8 cellular contexts compared by ENCODE assay signal in the genomic region with DNA sequence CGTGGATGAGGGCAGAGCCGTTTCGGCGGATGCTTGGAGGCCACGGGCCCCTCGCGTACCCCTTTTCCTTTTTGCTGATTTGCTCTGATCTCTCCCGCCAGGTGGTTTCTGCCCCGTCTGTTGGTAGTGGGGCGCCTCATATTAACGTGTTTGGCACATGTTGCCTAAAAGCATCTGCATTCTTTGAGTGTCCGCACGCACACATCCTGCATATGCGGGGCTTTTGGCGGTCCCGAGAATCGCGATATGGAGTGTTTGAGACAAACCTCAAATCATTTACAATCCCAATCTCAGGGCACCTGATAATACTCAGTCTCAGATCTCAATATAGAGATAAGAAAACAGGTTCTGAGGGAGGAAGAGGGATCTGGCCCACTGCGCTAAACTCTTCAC. TPM values are rescaled to one million over a fixed set of nuclear protein-coding genes. Genes with fewer than 3 reads are reported as not detected.
A peak's percentile ranks its signal among the peaks of the same experiment; 100 is the strongest.
DNase-seq lines count a peak whose midpoint lies in the region; ATAC-seq, FAIRE-seq and TF ChIP-seq lines count a peak whose summit lies in the region.

No MANE protein-coding gene starts in this region.

- peaks cover 58% of the 10 kb centered on the region for H3K79me2 ChIP-seq in GM12878 (ENCODE audit: control insufficient read depth, insufficient read depth, low read length)

- under 1% methylated on average over 15 of the region's 19 CpGs for WGBS in GM12878 (ENCODE audit: insufficient coverage, insufficient replicate concordance, low lambda C conversion rate, missing lambda C conversion rate)
- 0% methylated on average over 1 to 19 of the region's 19 CpGs for WGBS in transverse colon (ENCODE audit: low coverage in 1 of 2), 2 donors

- peak overlapping the region; percentile 94 for H3K4me2 ChIP-seq in GM12878 (ENCODE audit: control insufficient read depth, insufficient read depth)

- no peak for FAIRE-seq in GM12878 (lab: Jason Lieb, UNC)

- peaks cover 2 to 21% of the 10 kb centered on the region in 2 experiments; a peak in 3 of 4 replicates for H3K36me3 ChIP-seq in GM12878 (ENCODE audit: control insufficient read depth in 2 of 2, insufficient read depth in 2 of 2, low read length in 1 of 2)
- H3K36me3 ChIP-seq in lower lobe of right lung: peaks cover 30% of the 10 kb centered on the region
- peaks cover 0 to 6% (median 0%) of the 10 kb centered on the region in 4 donors for H3K36me3 ChIP-seq in transverse colon

- TF ChIP-seq EP300 in GM12878 (IDR thresholded peaks at IDR 0.05; ENCODE audit: borderline replicate concordance in 1 of 2, control insufficient read depth in 1 of 2, low read depth in 2 of 2, low read length in 2 of 2) (no peak), transverse colon (IDR thresholded peaks at IDR 0.05; ENCODE audit: low read depth) (no peak)

- H3K27me3 ChIP-seq in GM12878 (replicated peaks in 1 of 2; ENCODE audit: control insufficient read depth in 2 of 2, insufficient read depth in 2 of 2, low read length in 1 of 2) (no peaks in the 10 kb centered on the region), lower lobe of right lung (ENCODE audit: low read depth) (no peaks in the 10 kb centered on the region), transverse colon (no peaks in the 10 kb centered on the region)

- H3K9me3 ChIP-seq in GM12878 (replicated peaks; ENCODE audit: control insufficient read depth, insufficient read depth, low read length): no peaks in the 10 kb centered on the region
- H3K9me3 ChIP-seq in lower lobe of right lung: no peaks in the 10 kb centered on the region
- no peaks in the 10 kb centered on the region for H3K9me3 ChIP-seq in transverse colon

- H3K27ac ChIP-seq in GM12878 (ENCODE audit: control insufficient read depth, insufficient read depth) (peak overlapping the region; percentile 100), lower lobe of right lung (peak overlapping the region; percentile 98), transverse colon (peak overlapping the region; percentile 93 to 100 (median 99))

- peaks cover 7 to 8% of the 10 kb centered on the region in 2 donors for H3K36me3 Mint-ChIP-seq in activated T-cell treated with anti-CD3 and anti-CD28 coated beads, Interleukin-2, amount 50 U/mL, for 72 hours (ENCODE audit: insufficient read depth in 2 of 2)

- in situ Hi-C loops in GM12878 (cut with MboI) (loop anchor here (10.0 to 25.0 kb wide), 2 partner anchors 1191 to 1518 kb away; partner anchors contain the start of genes CNOT3 and LENG9), transverse colon (cut with MboI; ENCODE audit: low pct_ligation_motif_present in 1 of 4, low pct_unique_long_range_greater_than_20kb in 1 of 4, low sequenced_read_pairs in 3 of 4) (no loop called here)

- H3K4me1 Mint-ChIP-seq in activated T-cell treated with anti-CD3 and anti-CD28 coated beads, Interleukin-2, amount 50 U/mL, for 72 hours (ENCODE audit: low read depth): peaks cover 49% of the 10 kb centered on the region

- no peak for DNase-seq in activated T-cell treated with anti-CD3 and anti-CD28 coated beads, Interleukin-2, amount 50 U/mL, for 72 hours
- no peak for DNase-seq in activated T-cell treated with anti-CD3 and anti-CD28 coated beads, Interleukin-2, amount 50 U/mL, for 1 hour
- DNase-seq in GM12878 (ENCODE audit: low read depth, low spot score): no peak
- DNase-seq in lower lobe of right lung: no peak
- no peak for DNase-seq in transverse colon
- no peak for DNase-seq in activated CD4-positive, CD25-positive, alpha-beta regulatory T cell treated with anti-CD3 and anti-CD28 coated beads, Interleukin-2, amount 50 U/mL, for 72 hours
- DNase-seq in iPS-NIHi11 (ENCODE audit: low spot score): no peak
- no peak for DNase-seq in SK-N-DZ (ENCODE audit: low spot score)

- H4K20me1 ChIP-seq in GM12878 (ENCODE audit: control insufficient read depth, insufficient read depth): peaks cover 11% of the 10 kb centered on the region

- BruUV-seq in GM12878 (replicated peaks; lab: Mats Ljungman, UMichigan): TSS peak; percentile 67

- H3K27ac Mint-ChIP-seq in activated T-cell treated with anti-CD3 and anti-CD28 coated beads, Interleukin-2, amount 50 U/mL, for 72 hours: peak overlapping the region; percentile 98

- H3K27me3 Mint-ChIP-seq in activated T-cell treated with anti-CD3 and anti-CD28 coated beads, Interleukin-2, amount 50 U/mL, for 72 hours (ENCODE audit: low read depth): no peaks in the 10 kb centered on the region

- peak overlapping the region; percentile 19 for H2AFZ ChIP-seq in GM12878 (ENCODE audit: control insufficient read depth, low read depth, low read length)

- H3K4me3 ChIP-seq in GM12878 (peak overlapping the region; percentile 94), lower lobe of right lung (peak overlapping the region; percentile 95), transverse colon (peak overlapping the region; percentile 66 to 96 (median 92))

- H3K4me1 ChIP-seq in GM12878 (ENCODE audit: control insufficient read depth, insufficient read depth, low read length) (peaks cover 12% of the 10 kb centered on the region), lower lobe of right lung (peaks cover 49% of the 10 kb centered on the region), transverse colon (peaks cover 32 to 49% (median 41%) of the 10 kb centered on the region in 4 donors)

- TF ChIP-seq POLR2A in GM12878 (IDR thresholded peaks at IDR 0.05; ENCODE audit: low read depth, low read length): no peak
- no peak for TF ChIP-seq POLR2A in transverse colon (IDR thresholded peaks at IDR 0.05)

- TF ChIP-seq RAD21 in GM12878 (IDR thresholded peaks at IDR 0.05; ENCODE audit: insufficient read depth, low read depth, low read length): no peak

- intact Hi-C loops in GM12878 (cut with micrococcal nuclease; ENCODE audit: unreplicated experiment) (loop anchor here (2.0 kb wide), 1 partner anchor 23 kb away; no protein-coding TSS in a partner anchor), lower lobe of right lung (cut with DNase I) (no loop called here), transverse colon (cut with DNase I; ENCODE audit: low total_unique reads) (loop anchor here (10.0 kb wide), 1 partner anchor 271 kb away; the partner anchor contains the start of genes RPL28 and TMEM238)

- H3K9ac ChIP-seq in GM12878 (ENCODE audit: control insufficient read depth, insufficient read depth, low read length): peak overlapping the region; percentile 98

- no peak for ATAC-seq in activated T-cell treated with anti-CD3 and anti-CD28 coated beads, Interleukin-2, amount 50 U/mL, for 72 hours (replicated peaks in 1 of 2)
- ATAC-seq in GM12878 (no peak), lower lobe of right lung (no peak)

- TF ChIP-seq CTCF in GM12878 (IDR thresholded peaks at IDR 0.05 in 2 of 3, conservative IDR thresholded peaks at IDR 0.05 in 1 of 3; ENCODE audit: control insufficient read depth in 2 of 3, extremely low read depth in 1 of 3, insufficient read depth in 1 of 3, low read depth in 3 of 3, low read length in 3 of 3): no peak
- TF ChIP-seq CTCF in lower lobe of right lung (IDR thresholded peaks at IDR 0.05): no peak
- no peak for TF ChIP-seq CTCF in transverse colon (IDR thresholded peaks at IDR 0.05)

- RAD21 ChIA-PET in GM12878 (lab: Charles Lee; ENCODE audit: unreplicated experiment): interaction anchor here (1.2 to 2.3 kb wide), 3 partner anchors 21 to 154 kb away, joined by 4 to 14 read pairs (median 9); no protein-coding TSS in a partner anchor

- CTCF ChIA-PET in GM12878 (lab: Yijun Ruan, JAX): interaction anchor here (2.1 to 2.3 kb wide), 2 partner anchors 16 to 23 kb away, joined by 12 to 14 read pairs; no protein-coding TSS in a partner anchor

- POLR2A ChIA-PET in GM12878 (lab: Charles Lee): interaction anchor here (2.0 kb wide), 1 partner anchor 16 kb away, joined by 5 read pairs; no protein-coding TSS in a partner anchor

- SMC1A ChIA-PET in GM12878 (lab: Charles Lee; ENCODE audit: uncharacterized antibody, unreplicated experiment): interaction anchor here (3.2 kb wide), 1 partner anchor 16 kb away, joined by 15 read pairs; no protein-coding TSS in a partner anchor

- H3K4me3 Mint-ChIP-seq in activated T-cell treated with anti-CD3 and anti-CD28 coated beads, Interleukin-2, amount 50 U/mL, for 72 hours: peak overlapping the region; percentile 85 to 97

- no peaks in the 10 kb centered on the region for H3K9me3 Mint-ChIP-seq in activated T-cell treated with anti-CD3 and anti-CD28 coated beads, Interleukin-2, amount 50 U/mL, for 72 hours

RNA-seq across cellular contexts. Expression of gene U2AF2, which starts 0.8 kb away (rescaled TPM):
- 100 to 1,000 TPM; 128 to 137 TPM for total RNA-seq in activated T-cell treated with anti-CD3 and anti-CD28 coated beads, Interleukin-2, amount 50 U/mL, for 72 hours
- 46.0 and 50.9 TPM in 2 replicates for total RNA-seq in GM12878 (2013; cell fraction: nucleolus; rRNA removed)
- 204 and 228 TPM in 2 replicates for total RNA-seq in GM12878 (2014; rRNA removed)
- 112 and 121 TPM in 2 replicates for total RNA-seq in GM12878 (2014; rRNA removed; fragmentation: Illumina TruSeq; extraction: Trizol)
- 308 and 338 TPM in 2 replicates for total RNA-seq in GM12878 (2021)
- 59.4 TPM for polyA plus RNA-seq in GM12878 (2011; ENCODE audit: low read depth)
- 54.9 and 140 TPM in 2 replicates for polyA plus RNA-seq in GM12878 (2011; rRNA removed)
- polyA plus RNA-seq in GM12878 (2011; cell fraction: cytosol; rRNA removed): 239 and 270 TPM in 2 replicates
- polyA plus RNA-seq in GM12878 (2011; cell fraction: nucleus; rRNA removed): 425 and 604 TPM in 2 replicates
- polyA plus RNA-seq in GM12878 (2012): 148 and 173 TPM in 2 replicates
- 50.9 and 141 TPM in 2 replicates for polyA plus RNA-seq in GM12878 (2014; fragmentation: Illumina TruSeq; extraction: Trizol)
- polyA plus RNA-seq in GM12878 (2014; fragmentation: Nextera tagmentation; extraction: Ambion mirVana): 1 to 10 TPM; 3.0 to 8.3 TPM
- 284 and 360 TPM in 2 replicates for polyA plus RNA-seq in GM12878 (2014; rRNA removed)
- polyA plus RNA-seq in GM12878 (2016; fragmentation: Nextera tagmentation; extraction: Ambion mirVana): 10 to 100 TPM; 46.2 to 48.9 TPM
- polyA minus RNA-seq in GM12878 (2011; rRNA and poly(A)+ RNA removed): 61.6 and 111 TPM in 2 replicates
- polyA minus RNA-seq in GM12878 (2011; cell fraction: cytosol; rRNA and poly(A)+ RNA removed): 60.9 and 65.2 TPM in 2 replicates
- 63.1 and 102 TPM in 2 replicates for polyA minus RNA-seq in GM12878 (2011; cell fraction: nucleus; rRNA and poly(A)+ RNA removed)
- 143 TPM for total RNA-seq in lower lobe of right lung
- total RNA-seq in transverse colon: 100 to 1,000 TPM; 112 to 185 (median 130) TPM
- 120 and 160 TPM in 2 replicates for polyA plus RNA-seq in SK-N-DZ (2014; cell fraction: cytosol; rRNA removed)
- polyA plus RNA-seq in SK-N-DZ (2014; cell fraction: nucleus; rRNA removed): 129 and 133 TPM in 2 replicates

RNA-seq across cellular contexts. Expression of gene CCDC106, which starts 7.6 kb away (rescaled TPM):
- 10 to 100 TPM; 13.8 to 21.7 TPM for total RNA-seq in activated T-cell treated with anti-CD3 and anti-CD28 coated beads, Interleukin-2, amount 50 U/mL, for 72 hours
- 8.3 and 8.6 TPM in 2 replicates for total RNA-seq in GM12878 (2013; cell fraction: nucleolus; rRNA removed)
- 19.2 and 22.5 TPM in 2 replicates for total RNA-seq in GM12878 (2014; rRNA removed)
- 11.9 and 12.7 TPM in 2 replicates for total RNA-seq in GM12878 (2014; rRNA removed; fragmentation: Illumina TruSeq; extraction: Trizol)
- total RNA-seq in GM12878 (2021): 33.1 and 34.2 TPM in 2 replicates
- polyA plus RNA-seq in GM12878 (2011; ENCODE audit: low read depth): 5.6 TPM
- 7.8 and 16.4 TPM in 2 replicates for polyA plus RNA-seq in GM12878 (2011; rRNA removed)
- 17.5 and 27.2 TPM in 2 replicates for polyA plus RNA-seq in GM12878 (2011; cell fraction: cytosol; rRNA removed)
- 38.1 and 48.1 TPM in 2 replicates for polyA plus RNA-seq in GM12878 (2011; cell fraction: nucleus; rRNA removed)
- 27.7 and 32.6 TPM in 2 replicates for polyA plus RNA-seq in GM12878 (2012)
- 7.7 and 19.2 TPM in 2 replicates for polyA plus RNA-seq in GM12878 (2014; fragmentation: Illumina TruSeq; extraction: Trizol)
- under 1 TPM; 0.04 to 0.14 TPM for polyA plus RNA-seq in GM12878 (2014; fragmentation: Nextera tagmentation; extraction: Ambion mirVana)
- polyA plus RNA-seq in GM12878 (2014; rRNA removed): 35.9 and 39.9 TPM in 2 replicates
- 10 to 100 TPM; 20.4 to 25.7 TPM for polyA plus RNA-seq in GM12878 (2016; fragmentation: Nextera tagmentation; extraction: Ambion mirVana)
- polyA minus RNA-seq in GM12878 (2011; rRNA and poly(A)+ RNA removed): 3.4 and 7.2 TPM in 2 replicates
- polyA minus RNA-seq in GM12878 (2011; cell fraction: cytosol; rRNA and poly(A)+ RNA removed): 5.5 and 7.0 TPM in 2 replicates
- polyA minus RNA-seq in GM12878 (2011; cell fraction: nucleus; rRNA and poly(A)+ RNA removed): 6.4 and 14.4 TPM in 2 replicates
- 11.6 TPM for total RNA-seq in lower lobe of right lung
- total RNA-seq in transverse colon: 10 to 100 TPM in 2 of 4 donors, 1 to 10 TPM in 2; 3.7 to 15.1 (median 8.4) TPM
- polyA plus RNA-seq in SK-N-DZ (2014; cell fraction: cytosol; rRNA removed): 12.5 and 14.6 TPM in 2 replicates
- polyA plus RNA-seq in SK-N-DZ (2014; cell fraction: nucleus; rRNA removed): 18.2 and 20.0 TPM in 2 replicates

RNA-seq across cellular contexts. Expression of gene ZNF581, which starts 12.2 kb away (rescaled TPM):
- 10 to 100 TPM; 43.1 to 50.7 TPM for total RNA-seq in activated T-cell treated with anti-CD3 and anti-CD28 coated beads, Interleukin-2, amount 50 U/mL, for 72 hours
- total RNA-seq in GM12878 (2013; cell fraction: nucleolus; rRNA removed): 5.3 and 7.2 TPM in 2 replicates
- 22.1 and 25.4 TPM in 2 replicates for total RNA-seq in GM12878 (2014; rRNA removed)
- 14.0 and 14.1 TPM in 2 replicates for total RNA-seq in GM12878 (2014; rRNA removed; fragmentation: Illumina TruSeq; extraction: Trizol)
- total RNA-seq in GM12878 (2021): 44.9 and 45.4 TPM in 2 replicates
- 31.2 TPM for polyA plus RNA-seq in GM12878 (2011; ENCODE audit: low read depth)
- 13.5 and 19.1 TPM in 2 replicates for polyA plus RNA-seq in GM12878 (2011; rRNA removed)
- 27.8 and 34.4 TPM in 2 replicates for polyA plus RNA-seq in GM12878 (2011; cell fraction: cytosol; rRNA removed)
- 21.8 and 24.9 TPM in 2 replicates for polyA plus RNA-seq in GM12878 (2011; cell fraction: nucleus; rRNA removed)
- 43.7 and 58.1 TPM in 2 replicates for polyA plus RNA-seq in GM12878 (2012)
- polyA plus RNA-seq in GM12878 (2014; fragmentation: Illumina TruSeq; extraction: Trizol): 7.8 and 13.2 TPM in 2 replicates
- 10 to 100 TPM in 1 of 2 experiments, 1 to 10 TPM in 1; 4.7 to 18.1 TPM for polyA plus RNA-seq in GM12878 (2014; fragmentation: Nextera tagmentation; extraction: Ambion mirVana)
- polyA plus RNA-seq in GM12878 (2014; rRNA removed): 39.6 and 45.3 TPM in 2 replicates
- 10 to 100 TPM; 29.1 to 37.0 TPM for polyA plus RNA-seq in GM12878 (2016; fragmentation: Nextera tagmentation; extraction: Ambion mirVana)
- polyA minus RNA-seq in GM12878 (2011; rRNA and poly(A)+ RNA removed): 15.2 and 28.9 TPM in 2 replicates
- 11.5 and 15.8 TPM in 2 replicates for polyA minus RNA-seq in GM12878 (2011; cell fraction: cytosol; rRNA and poly(A)+ RNA removed)
- polyA minus RNA-seq in GM12878 (2011; cell fraction: nucleus; rRNA and poly(A)+ RNA removed): 6.0 and 9.0 TPM in 2 replicates
- total RNA-seq in lower lobe of right lung: 22.7 TPM
- total RNA-seq in transverse colon: 10 to 100 TPM in 2 of 4 donors, 1 to 10 TPM in 2; 4.1 to 19.7 (median 10.0) TPM
- polyA plus RNA-seq in SK-N-DZ (2014; cell fraction: cytosol; rRNA removed): 12.8 and 16.3 TPM in 2 replicates
- polyA plus RNA-seq in SK-N-DZ (2014; cell fraction: nucleus; rRNA removed): 13.8 and 14.5 TPM in 2 replicates

RNA-seq across cellular contexts. Expression of gene ZNF580, which starts 14.8 kb away (rescaled TPM):
- 10 to 100 TPM; 46.1 to 47.8 TPM for total RNA-seq in activated T-cell treated with anti-CD3 and anti-CD28 coated beads, Interleukin-2, amount 50 U/mL, for 72 hours
- 16.2 and 23.0 TPM in 2 replicates for total RNA-seq in GM12878 (2013; cell fraction: nucleolus; rRNA removed)
- total RNA-seq in GM12878 (2014; rRNA removed) (9.4 and 12.2 TPM in 2 replicates), GM12878 (2014; rRNA removed; fragmentation: Illumina TruSeq; extraction: Trizol) (4.7 and 5.7 TPM in 2 replicates), GM12878 (2021) (31.8 and 34.2 TPM in 2 replicates), lower lobe of right lung (35.2 TPM), transverse colon (100 to 1,000 TPM in 1 of 4 donors, 10 to 100 TPM in 3; 15.2 to 154 (median 25.7) TPM)
- 12.4 TPM for polyA plus RNA-seq in GM12878 (2011; ENCODE audit: low read depth)
- polyA plus RNA-seq in GM12878 (2011; rRNA removed) (5.5 and 7.9 TPM in 2 replicates), GM12878 (2014; fragmentation: Illumina TruSeq; extraction: Trizol) (5.3 and 7.4 TPM in 2 replicates), GM12878 (2014; fragmentation: Nextera tagmentation; extraction: Ambion mirVana) (1 to 10 TPM; 2.3 to 7.4 TPM), GM12878 (2014; rRNA removed) (27.1 and 30.2 TPM in 2 replicates), GM12878 (2016; fragmentation: Nextera tagmentation; extraction: Ambion mirVana) (10 to 100 TPM; 24.7 to 25.3 TPM)
- polyA plus RNA-seq in GM12878 (2011; cell fraction: cytosol; rRNA removed): 9.7 and 13.8 TPM in 2 replicates
- 50.7 and 83.1 TPM in 2 replicates for polyA plus RNA-seq in GM12878 (2011; cell fraction: nucleus; rRNA removed)
- polyA plus RNA-seq in GM12878 (2012): 33.1 and 35.3 TPM in 2 replicates
- 3.4 and 7.0 TPM in 2 replicates for polyA minus RNA-seq in GM12878 (2011; rRNA and poly(A)+ RNA removed)
- polyA minus RNA-seq in GM12878 (2011; cell fraction: cytosol; rRNA and poly(A)+ RNA removed): 5.5 and 8.0 TPM in 2 replicates
- polyA minus RNA-seq in GM12878 (2011; cell fraction: nucleus; rRNA and poly(A)+ RNA removed): 8.2 and 17.3 TPM in 2 replicates
- polyA plus RNA-seq in SK-N-DZ (2014; cell fraction: cytosol; rRNA removed): 6.5 and 12.3 TPM in 2 replicates
- 12.4 and 15.1 TPM in 2 replicates for polyA plus RNA-seq in SK-N-DZ (2014; cell fraction: nucleus; rRNA removed)

RNA-seq across cellular contexts. Expression of gene EPN1, which starts 19.4 kb away (rescaled TPM):
- 10 to 100 TPM; 33.8 to 40.5 TPM for total RNA-seq in activated T-cell treated with anti-CD3 and anti-CD28 coated beads, Interleukin-2, amount 50 U/mL, for 72 hours
- total RNA-seq in GM12878 (2013; cell fraction: nucleolus; rRNA removed): 21.7 and 25.6 TPM in 2 replicates
- total RNA-seq in GM12878 (2014; rRNA removed) (7.7 and 12.0 TPM in 2 replicates), GM12878 (2014; rRNA removed; fragmentation: Illumina TruSeq; extraction: Trizol) (4.7 and 6.2 TPM in 2 replicates), GM12878 (2021) (79.8 and 88.5 TPM in 2 replicates), lower lobe of right lung (105 TPM), transverse colon (100 to 1,000 TPM; 121 to 242 (median 185) TPM)
- 7.1 TPM for polyA plus RNA-seq in GM12878 (2011; ENCODE audit: low read depth)
- polyA plus RNA-seq in GM12878 (2011; rRNA removed) (3.4 and 9.3 TPM in 2 replicates), GM12878 (2014; fragmentation: Illumina TruSeq; extraction: Trizol) (2.0 and 6.8 TPM in 2 replicates), GM12878 (2014; fragmentation: Nextera tagmentation; extraction: Ambion mirVana) (under 1 TPM; 0.11 to 0.16 TPM), GM12878 (2014; rRNA removed) (36.9 and 47.0 TPM in 2 replicates), GM12878 (2016; fragmentation: Nextera tagmentation; extraction: Ambion mirVana) (10 to 100 TPM; 21.8 to 22.1 TPM)
- 18.3 and 23.2 TPM in 2 replicates for polyA plus RNA-seq in GM12878 (2011; cell fraction: cytosol; rRNA removed)
- 35.8 and 58.4 TPM in 2 replicates for polyA plus RNA-seq in GM12878 (2011; cell fraction: nucleus; rRNA removed)
- 28.6 and 36.3 TPM in 2 replicates for polyA plus RNA-seq in GM12878 (2012)
- 19.7 and 22.3 TPM in 2 replicates for polyA minus RNA-seq in GM12878 (2011; rRNA and poly(A)+ RNA removed)
- 18.9 and 25.0 TPM in 2 replicates for polyA minus RNA-seq in GM12878 (2011; cell fraction: cytosol; rRNA and poly(A)+ RNA removed)
- polyA minus RNA-seq in GM12878 (2011; cell fraction: nucleus; rRNA and poly(A)+ RNA removed): 9.1 and 13.6 TPM in 2 replicates
- 66.2 and 76.6 TPM in 2 replicates for polyA plus RNA-seq in SK-N-DZ (2014; cell fraction: cytosol; rRNA removed)
- 19.2 and 41.3 TPM in 2 replicates for polyA plus RNA-seq in SK-N-DZ (2014; cell fraction: nucleus; rRNA removed)
